In genomic region chr16:57640612-57641011, GRCh38 we compare ENCODE assay signal across 19 cellular contexts. TPM values are rescaled to one million over a fixed set of nuclear protein-coding genes. Genes with fewer than 3 reads are reported as not detected.
DNase-seq lines count a peak whose midpoint lies in the region; ATAC-seq and TF ChIP-seq lines count a peak whose summit lies in the region.
"Had no signal": no experiment of that assay in that cellular context is flagged by ENCODE, and none has a peak within 500 bp of the region (broad histone marks: within the 10 kb centered on the region; RNA-seq: fewer than 3 reads in every experiment).

No MANE protein-coding gene starts in this region.

- H3K36me3 Mint-ChIP-seq in activated naive CD8-positive, alpha-beta T cell treated with anti-CD3 and anti-CD28 coated beads, Interleukin-2, amount 10 ng/mL, durations not matched to agents 7 days and 5 days = no peaks in the 10 kb centered on the region
- no peaks in the 10 kb centered on the region for H3K36me3 Mint-ChIP-seq in activated naive CD8-positive, alpha-beta T cell treated with anti-CD3 and anti-CD28 coated beads for 36 hours
- H3K36me3 Mint-ChIP-seq: activated naive CD4-positive, alpha-beta T cell treated with anti-CD3 and anti-CD28 coated beads, Interleukin-2, amount 10 ng/mL, durations not matched to agents 7 days and 5 days; CD4-positive, alpha-beta memory T cell had no signal

- no peaks in the 10 kb centered on the region for H3K79me2 ChIP-seq in MM.1S (ENCODE audit: low read length)

- H3K9me3 ChIP-seq in lower lobe of right lung = no peaks in the 10 kb centered on the region
- H3K9me3 ChIP-seq in tibial artery = no peaks in the 10 kb centered on the region
- no peaks in the 10 kb centered on the region for H3K9me3 ChIP-seq in MM.1S (replicated peaks; ENCODE audit: insufficient read depth, low read length)

- peak overlapping the region; percentile 6 for H3K27ac Mint-ChIP-seq in activated naive CD8-positive, alpha-beta T cell treated with anti-CD3 and anti-CD28 coated beads, Interleukin-2, amount 10 ng/mL, durations not matched to agents 7 days and 5 days
- H3K27ac Mint-ChIP-seq in activated naive CD8-positive, alpha-beta T cell treated with anti-CD3 and anti-CD28 coated beads for 36 hours = no peak overlapping the region
- H3K27ac Mint-ChIP-seq: activated CD4-positive, alpha-beta T cell treated with anti-CD3 and anti-CD28 coated beads, Interleukin-2, amount 10 ng/mL, durations not matched to agents 7 days and 5 days; activated naive CD4-positive, alpha-beta T cell treated with anti-CD3 and anti-CD28 coated beads, Interleukin-2, amount 10 ng/mL, durations not matched to agents 7 days and 5 days; endodermal cell had no signal

- peaks cover 8% of the 10 kb centered on the region for H3K27me3 ChIP-seq in lower lobe of right lung (ENCODE audit: low read depth)
- H3K27me3 ChIP-seq in tibial artery = peaks cover 0 to 25% of the 10 kb centered on the region in 2 donors
- no peaks in the 10 kb centered on the region for H3K27me3 ChIP-seq in MM.1S (replicated peaks; ENCODE audit: insufficient read depth, low read length)

- H3K36me3 ChIP-seq in lower lobe of right lung = no peaks in the 10 kb centered on the region
- no peaks in the 10 kb centered on the region for H3K36me3 ChIP-seq in tibial artery
- no peaks in the 10 kb centered on the region for H3K36me3 ChIP-seq in MM.1S (replicated peaks; ENCODE audit: insufficient read depth, low read length)

- H3K4me3 Mint-ChIP-seq in activated naive CD8-positive, alpha-beta T cell treated with anti-CD3 and anti-CD28 coated beads, Interleukin-2, amount 10 ng/mL, durations not matched to agents 7 days and 5 days = no peak overlapping the region
- no peak overlapping the region for H3K4me3 Mint-ChIP-seq in activated naive CD8-positive, alpha-beta T cell treated with anti-CD3 and anti-CD28 coated beads for 36 hours
- H3K4me3 Mint-ChIP-seq: activated CD4-positive, alpha-beta T cell treated with anti-CD3 and anti-CD28 coated beads, Interleukin-2, amount 10 ng/mL, durations not matched to agents 7 days and 5 days; activated naive CD4-positive, alpha-beta T cell treated with anti-CD3 and anti-CD28 coated beads, Interleukin-2, amount 10 ng/mL, durations not matched to agents 7 days and 5 days; CD4-positive, alpha-beta memory T cell; endodermal cell had no signal

- POLR2A ChIA-PET in activated naive CD8-positive, alpha-beta T cell treated with anti-CD3 and anti-CD28 coated beads, Interleukin-2, amount 10 ng/mL, durations not matched to agents 7 days and 5 days (lab: Charles Lee) = interaction anchor here (0.7 to 1.7 kb wide), 2 partner anchors 31 to 48 kb away, joined by 3 to 6 read pairs; no protein-coding TSS in a partner anchor

- H3K4me1 Mint-ChIP-seq in activated naive CD8-positive, alpha-beta T cell treated with anti-CD3 and anti-CD28 coated beads, Interleukin-2, amount 10 ng/mL, durations not matched to agents 7 days and 5 days = peaks cover 5% of the 10 kb centered on the region
- no peaks in the 10 kb centered on the region for H3K4me1 Mint-ChIP-seq in activated naive CD8-positive, alpha-beta T cell treated with anti-CD3 and anti-CD28 coated beads for 36 hours

- no peak for TF ChIP-seq CTCF in lower lobe of right lung (IDR thresholded peaks at IDR 0.05)
- no peak for TF ChIP-seq CTCF in tibial artery (IDR thresholded peaks at IDR 0.05)
- TF ChIP-seq CTCF in MM.1S (IDR thresholded peaks at IDR 0.05; ENCODE audit: low read length) = no peak

- no peak for ATAC-seq in activated naive CD8-positive, alpha-beta T cell treated with anti-CD3 and anti-CD28 coated beads, Interleukin-2, amount 10 ng/mL, durations not matched to agents 7 days and 5 days (ENCODE audit: low read depth)
- peak; percentile 20 to 27 for ATAC-seq in lower lobe of right lung
- ATAC-seq: left colon, Panc1 had no signal

- H3K9me2 ChIP-seq in MM.1S (replicated peaks; ENCODE audit: insufficient read depth, low read length) = no peaks in the 10 kb centered on the region

- H3K9ac ChIP-seq in MM.1S (ENCODE audit: low read length) = no peak overlapping the region

- DNase-seq in activated naive CD8-positive, alpha-beta T cell treated with anti-CD3 and anti-CD28 coated beads, Interleukin-2, amount 10 ng/mL, durations not matched to agents 7 days and 5 days = no peak
- DNase-seq in activated naive CD8-positive, alpha-beta T cell treated with anti-CD3 and anti-CD28 coated beads for 36 hours = no peak
- peak in 47 of 58 donors; percentile 10 to 87 (median 58) for DNase-seq in anterior cingulate cortex (lab: John Stamatoyannopoulos, UW)
- DNase-seq in lower lobe of right lung = no peak
- DNase-seq in superior temporal gyrus (ENCODE audit: extremely low spot score) = peak; percentile 36
- DNase-seq in NCI-H2107 treated with DMSO at 0.1 percent for 48 hours (lab: John Stamatoyannopoulos, UW; ENCODE audit: unreplicated experiment) = no peak
- DNase-seq in tibial artery = no peak
- DNase-seq in MM.1S = no peak
- DNase-seq: activated CD4-positive, alpha-beta T cell treated with anti-CD3 and anti-CD28 coated beads, Interleukin-2, amount 10 ng/mL, durations not matched to agents 7 days and 5 days; activated naive CD4-positive, alpha-beta T cell treated with anti-CD3 and anti-CD28 coated beads, Interleukin-2, amount 10 ng/mL, durations not matched to agents 7 days and 5 days; CD4-positive, alpha-beta memory T cell; endodermal cell; left colon; NCI-H1105 treated with DMSO at 0.1 percent for 48 hours; stimulated activated naive CD4-positive, alpha-beta T cell had no signal

- no peaks in the 10 kb centered on the region for H3K9me3 Mint-ChIP-seq in activated naive CD8-positive, alpha-beta T cell treated with anti-CD3 and anti-CD28 coated beads, Interleukin-2, amount 10 ng/mL, durations not matched to agents 7 days and 5 days
- H3K9me3 Mint-ChIP-seq in activated naive CD8-positive, alpha-beta T cell treated with anti-CD3 and anti-CD28 coated beads for 36 hours = no peaks in the 10 kb centered on the region
- H3K9me3 Mint-ChIP-seq: activated CD4-positive, alpha-beta T cell treated with anti-CD3 and anti-CD28 coated beads, Interleukin-2, amount 10 ng/mL, durations not matched to agents 7 days and 5 days; activated naive CD4-positive, alpha-beta T cell treated with anti-CD3 and anti-CD28 coated beads, Interleukin-2, amount 10 ng/mL, durations not matched to agents 7 days and 5 days; CD4-positive, alpha-beta memory T cell; endodermal cell had no signal

- H3K27me3 Mint-ChIP-seq in activated naive CD8-positive, alpha-beta T cell treated with anti-CD3 and anti-CD28 coated beads, Interleukin-2, amount 10 ng/mL, durations not matched to agents 7 days and 5 days = peaks cover 33% of the 10 kb centered on the region
- peaks cover 9% of the 10 kb centered on the region for H3K27me3 Mint-ChIP-seq in activated naive CD8-positive, alpha-beta T cell treated with anti-CD3 and anti-CD28 coated beads for 36 hours

- no peaks in the 10 kb centered on the region for H3F3A ChIP-seq in MM.1S (ENCODE audit: insufficient read depth, low read length)

- no peak overlapping the region for H3K27ac ChIP-seq in lower lobe of right lung
- H3K27ac ChIP-seq in tibial artery = no peak overlapping the region
- H3K27ac ChIP-seq in MM.1S (ENCODE audit: low read length) = no peak overlapping the region

- intact Hi-C loops in lower lobe of right lung (cut with DNase I) = loop anchor here (10.0 kb wide), 1 partner anchor 46 kb away; no protein-coding TSS in a partner anchor
- intact Hi-C loops in tibial artery (cut with DNase I; ENCODE audit: low total_unique reads) = no loop called here

- H4K20me1 ChIP-seq in MM.1S (ENCODE audit: insufficient read depth, low read length) = no peaks in the 10 kb centered on the region

- H3K4me2 ChIP-seq in MM.1S (ENCODE audit: low read depth, low read length) = no peak overlapping the region

- no peak overlapping the region for H2AFZ ChIP-seq in MM.1S (ENCODE audit: low read length)

- no peak overlapping the region for H3K4me3 ChIP-seq in lower lobe of right lung
- H3K4me3 ChIP-seq in tibial artery = no peak overlapping the region
- H3K4me3 ChIP-seq in MM.1S (ENCODE audit: low read length) = no peak overlapping the region

- peaks cover 49% of the 10 kb centered on the region for H3K4me1 ChIP-seq in lower lobe of right lung
- H3K4me1 ChIP-seq in tibial artery = peaks cover 0 to 24% (median 5%) of the 10 kb centered on the region in 4 donors
- H3K4me1 ChIP-seq in MM.1S (ENCODE audit: low read length) = no peaks in the 10 kb centered on the region

RNA-seq across cellular contexts. Expression of gene ADGRG1, which starts 12.2 kb away (rescaled TPM):
- total RNA-seq in activated naive CD8-positive, alpha-beta T cell treated with anti-CD3 and anti-CD28 coated beads, Interleukin-2, amount 10 ng/mL, durations not matched to agents 7 days and 5 days = 1 to 10 TPM; 4.3 to 5.6 TPM
- total RNA-seq in activated naive CD8-positive, alpha-beta T cell treated with anti-CD3 and anti-CD28 coated beads for 36 hours = 1 to 10 TPM; 2.8 to 3.0 TPM
- total RNA-seq in lower lobe of right lung = 37.9 TPM

RNA-seq across cellular contexts. Expression of gene ADGRG3, which starts 27.5 kb away (rescaled TPM):
- total RNA-seq in activated naive CD8-positive, alpha-beta T cell treated with anti-CD3 and anti-CD28 coated beads, Interleukin-2, amount 10 ng/mL, durations not matched to agents 7 days and 5 days = not detected
- not detected for total RNA-seq in activated naive CD8-positive, alpha-beta T cell treated with anti-CD3 and anti-CD28 coated beads for 36 hours
- 7.7 TPM for total RNA-seq in lower lobe of right lung
- total RNA-seq: A673; activated CD4-positive, alpha-beta T cell treated with anti-CD3 and anti-CD28 coated beads, Interleukin-2, amount 10 ng/mL, durations not matched to agents 7 days and 5 days; CD4-positive, alpha-beta memory T cell; endodermal cell; H4; LHCN-M2 had no signal

RNA-seq across cellular contexts. Expression of gene DRC7, which starts 54.0 kb away (rescaled TPM):
- total RNA-seq in activated naive CD8-positive, alpha-beta T cell treated with anti-CD3 and anti-CD28 coated beads, Interleukin-2, amount 10 ng/mL, durations not matched to agents 7 days and 5 days = under 1 TPM in 1 of 2 experiments, not detected in 1; 0.17 TPM
- not detected for total RNA-seq in activated naive CD8-positive, alpha-beta T cell treated with anti-CD3 and anti-CD28 coated beads for 36 hours
- total RNA-seq in lower lobe of right lung = 4.3 TPM
- total RNA-seq: A673; activated CD4-positive, alpha-beta T cell treated with anti-CD3 and anti-CD28 coated beads, Interleukin-2, amount 10 ng/mL, durations not matched to agents 7 days and 5 days; CD4-positive, alpha-beta memory T cell; left colon; LHCN-M2 had no signal

Comparison
In these comparisons a context has a peak if more than half of its experiments do, and no peak if none do; other contexts are left out.
1. DNase-seq: peak in anterior cingulate cortex (47 of 58) and superior temporal gyrus (single experiment); none in activated naive CD8-positive, alpha-beta T cell treated with anti-CD3 and anti-CD28 coated beads, Interleukin-2, amount 10 ng/mL, durations not matched to agents 7 days and 5 days (single experiment), activated naive CD8-positive, alpha-beta T cell treated with anti-CD3 and anti-CD28 coated beads for 36 hours (single experiment), lower lobe of right lung (single experiment), NCI-H2107 treated with DMSO at 0.1 percent for 48 hours (single experiment), tibial artery (0 of 2) and MM.1S (single experiment).